ENCODE assay signal across 29 cellular contexts in the genomic region with DNA sequence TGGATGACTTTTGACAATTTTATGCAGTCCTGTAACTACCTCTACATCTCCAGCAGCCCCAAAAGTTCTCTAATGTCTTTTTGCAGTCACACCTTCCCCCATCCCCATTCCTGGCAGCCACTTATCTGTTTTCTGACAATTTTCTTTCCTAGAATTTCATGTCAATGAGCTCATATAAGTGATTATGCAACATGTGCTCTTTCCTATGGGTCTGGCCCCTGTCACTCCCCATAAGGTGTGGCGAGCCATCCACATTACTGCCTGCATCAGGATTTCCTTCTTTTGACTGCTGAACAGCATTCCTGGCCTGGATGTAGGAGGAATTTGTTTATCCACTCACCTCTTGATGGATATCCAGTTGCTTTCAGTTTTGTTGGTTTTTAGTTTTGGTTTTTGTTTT.
"Had no signal": no experiment of that assay in that cellular context is flagged by ENCODE, and none has a peak within 500 bp of the region (broad histone marks: within the 10 kb centered on the region; RNA-seq: fewer than 3 reads in every experiment).

No MANE protein-coding gene starts in this region.

- FAIRE-seq: islet of Langerhans, urothelium cell line had no signal

- ATAC-seq: heart right ventricle; left cardiac atrium; left lung; naive thymus-derived CD4-positive, alpha-beta T cell; right cardiac atrium; stimulated activated memory B cell treated with anti-CD40 and anti-IgM and Interleukin-4, amounts not matched to agents 10 μg/mL and 1 μg/mL and 100 μg/mL, for 72 hours; stimulated activated naive CD8-positive, alpha-beta T cell treated with anti-CD3 and anti-CD28 coated beads, Interleukin-15, Interleukin-2, amounts not matched to agents 100 U/mL and 50 U/mL, for 24 hours had no signal

- H3K9me3 ChIP-seq: prostate gland, testis had no signal

- H3K27ac Mint-ChIP-seq: naive thymus-derived CD4-positive, alpha-beta T cell; nephron; neural progenitor cell; stimulated activated memory B cell treated with anti-CD40 and anti-IgM and Interleukin-4, amounts not matched to agents 10 μg/mL and 1 μg/mL and 100 μg/mL, for 72 hours had no signal

- H3K4me1 Mint-ChIP-seq: naive thymus-derived CD4-positive, alpha-beta T cell; stimulated activated memory B cell treated with anti-CD40 and anti-IgM and Interleukin-4, amounts not matched to agents 10 μg/mL and 1 μg/mL and 100 μg/mL, for 72 hours had no signal

- H2AFZ ChIP-seq: neural progenitor cell had no signal

- H3K27me3 Mint-ChIP-seq: stimulated activated memory B cell treated with anti-CD40 and anti-IgM and Interleukin-4, amounts not matched to agents 10 μg/mL and 1 μg/mL and 100 μg/mL, for 72 hours had no signal

- DNase-seq: cerebellar nuclear complex; cortex of kidney; dorsolateral prefrontal cortex; effector CD4-positive, alpha-beta T cell; erythroblast; foreskin melanocyte; glutamatergic neuron; heart right ventricle; hippocampal formation; left cardiac atrium; left lung; mesendoderm; midbrain; naive thymus-derived CD4-positive, alpha-beta T cell; right cardiac atrium; sigmoid colon; spleen; stimulated activated CD4-positive, alpha-beta T cell treated with anti-CD3 and anti-CD28 coated beads, Interleukin-4, amount 100 ng/mL, for 4 hours; stimulated activated naive CD8-positive, alpha-beta T cell treated with anti-CD3 and anti-CD28 coated beads, Interleukin-15, Interleukin-2, amounts not matched to agents 100 U/mL and 50 U/mL, for 24 hours; substantia nigra; testis; tibial artery; upper lobe of left lung had no signal

- H3K27ac ChIP-seq: dorsolateral prefrontal cortex, heart right ventricle, left lung, neural progenitor cell, prostate gland, sigmoid colon, spleen, testis, tibial artery, upper lobe of left lung had no signal

- H3K9ac ChIP-seq: neural progenitor cell had no signal

- H3K4me2 ChIP-seq: neural progenitor cell had no signal

- H3K4me3 Mint-ChIP-seq: naive thymus-derived CD4-positive, alpha-beta T cell; nephron; neural progenitor cell; stimulated activated memory B cell treated with anti-CD40 and anti-IgM and Interleukin-4, amounts not matched to agents 10 μg/mL and 1 μg/mL and 100 μg/mL, for 72 hours had no signal

- H3K36me3 Mint-ChIP-seq: naive thymus-derived CD4-positive, alpha-beta T cell; neural progenitor cell; stimulated activated memory B cell treated with anti-CD40 and anti-IgM and Interleukin-4, amounts not matched to agents 10 μg/mL and 1 μg/mL and 100 μg/mL, for 72 hours had no signal

- H3K4me3 ChIP-seq: dorsolateral prefrontal cortex, heart right ventricle, left lung, neural progenitor cell, prostate gland, sigmoid colon, spleen, testis, tibial artery, upper lobe of left lung had no signal

- H3K4me1 ChIP-seq: left lung, prostate gland, spleen, testis, tibial artery, upper lobe of left lung had no signal

- H3K27me3 ChIP-seq: neural progenitor cell, sigmoid colon, testis, tibial artery, upper lobe of left lung had no signal

- H3K36me3 ChIP-seq: heart right ventricle, left lung, neural progenitor cell, prostate gland, sigmoid colon, spleen, tibial artery, upper lobe of left lung had no signal
